2 cellular contexts compared by ENCODE assay signal in the genomic region with DNA sequence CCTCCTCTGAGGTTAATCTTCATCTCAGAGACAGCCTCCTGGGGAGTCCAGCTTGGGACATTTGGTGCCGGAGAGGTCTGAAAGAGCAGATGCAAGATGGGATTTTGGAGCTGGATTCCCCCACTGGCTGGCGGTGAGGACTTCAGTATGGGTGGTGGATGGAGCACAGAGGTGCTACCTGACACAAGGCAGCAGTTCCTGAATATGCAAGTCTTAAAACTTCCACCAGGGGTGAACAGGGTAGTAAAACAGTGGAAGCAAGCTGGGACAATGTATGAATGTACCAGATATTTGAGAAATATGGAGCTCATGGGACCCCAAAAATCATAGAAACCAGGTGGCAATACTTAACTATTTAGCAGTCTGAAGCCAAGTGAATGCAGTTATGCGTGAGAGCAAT.
TF ChIP-seq lines count a peak whose summit lies in the region.

No MANE protein-coding gene starts in this region.

TF ChIP-seq in GM23338, 12 proteins besides CTCF, POLR2A, EP300 and RAD21:
- no peak for TF ChIP-seq ZNF114 (CRISPR knock-in tag; IDR thresholded peaks at IDR 0.05)
- no peak for TF ChIP-seq EZH2phosphoT487 (IDR thresholded peaks at IDR 0.05; ENCODE audit: unreplicated experiment)
- TF ChIP-seq, protein P1, sequence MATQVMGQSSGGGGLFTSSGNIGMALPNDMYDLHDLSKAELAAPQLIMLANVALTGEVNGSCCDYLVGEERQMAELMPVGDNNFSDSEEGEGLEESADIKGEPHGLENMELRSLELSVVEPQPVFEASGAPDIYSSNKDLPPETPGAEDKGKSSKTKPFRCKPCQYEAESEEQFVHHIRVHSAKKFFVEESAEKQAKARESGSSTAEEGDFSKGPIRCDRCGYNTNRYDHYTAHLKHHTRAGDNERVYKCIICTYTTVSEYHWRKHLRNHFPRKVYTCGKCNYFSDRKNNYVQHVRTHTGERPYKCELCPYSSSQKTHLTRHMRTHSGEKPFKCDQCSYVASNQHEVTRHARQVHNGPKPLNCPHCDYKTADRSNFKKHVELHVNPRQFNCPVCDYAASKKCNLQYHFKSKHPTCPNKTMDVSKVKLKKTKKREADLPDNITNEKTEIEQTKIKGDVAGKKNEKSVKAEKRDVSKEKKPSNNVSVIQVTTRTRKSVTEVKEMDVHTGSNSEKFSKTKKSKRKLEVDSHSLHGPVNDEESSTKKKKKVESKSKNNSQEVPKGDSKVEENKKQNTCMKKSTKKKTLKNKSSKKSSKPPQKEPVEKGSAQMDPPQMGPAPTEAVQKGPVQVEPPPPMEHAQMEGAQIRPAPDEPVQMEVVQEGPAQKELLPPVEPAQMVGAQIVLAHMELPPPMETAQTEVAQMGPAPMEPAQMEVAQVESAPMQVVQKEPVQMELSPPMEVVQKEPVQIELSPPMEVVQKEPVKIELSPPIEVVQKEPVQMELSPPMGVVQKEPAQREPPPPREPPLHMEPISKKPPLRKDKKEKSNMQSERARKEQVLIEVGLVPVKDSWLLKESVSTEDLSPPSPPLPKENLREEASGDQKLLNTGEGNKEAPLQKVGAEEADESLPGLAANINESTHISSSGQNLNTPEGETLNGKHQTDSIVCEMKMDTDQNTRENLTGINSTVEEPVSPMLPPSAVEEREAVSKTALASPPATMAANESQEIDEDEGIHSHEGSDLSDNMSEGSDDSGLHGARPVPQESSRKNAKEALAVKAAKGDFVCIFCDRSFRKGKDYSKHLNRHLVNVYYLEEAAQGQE (IDR thresholded peaks at IDR 0.05; ENCODE audit: unreplicated experiment) = no peak
- TF ChIP-seq, protein P2, sequence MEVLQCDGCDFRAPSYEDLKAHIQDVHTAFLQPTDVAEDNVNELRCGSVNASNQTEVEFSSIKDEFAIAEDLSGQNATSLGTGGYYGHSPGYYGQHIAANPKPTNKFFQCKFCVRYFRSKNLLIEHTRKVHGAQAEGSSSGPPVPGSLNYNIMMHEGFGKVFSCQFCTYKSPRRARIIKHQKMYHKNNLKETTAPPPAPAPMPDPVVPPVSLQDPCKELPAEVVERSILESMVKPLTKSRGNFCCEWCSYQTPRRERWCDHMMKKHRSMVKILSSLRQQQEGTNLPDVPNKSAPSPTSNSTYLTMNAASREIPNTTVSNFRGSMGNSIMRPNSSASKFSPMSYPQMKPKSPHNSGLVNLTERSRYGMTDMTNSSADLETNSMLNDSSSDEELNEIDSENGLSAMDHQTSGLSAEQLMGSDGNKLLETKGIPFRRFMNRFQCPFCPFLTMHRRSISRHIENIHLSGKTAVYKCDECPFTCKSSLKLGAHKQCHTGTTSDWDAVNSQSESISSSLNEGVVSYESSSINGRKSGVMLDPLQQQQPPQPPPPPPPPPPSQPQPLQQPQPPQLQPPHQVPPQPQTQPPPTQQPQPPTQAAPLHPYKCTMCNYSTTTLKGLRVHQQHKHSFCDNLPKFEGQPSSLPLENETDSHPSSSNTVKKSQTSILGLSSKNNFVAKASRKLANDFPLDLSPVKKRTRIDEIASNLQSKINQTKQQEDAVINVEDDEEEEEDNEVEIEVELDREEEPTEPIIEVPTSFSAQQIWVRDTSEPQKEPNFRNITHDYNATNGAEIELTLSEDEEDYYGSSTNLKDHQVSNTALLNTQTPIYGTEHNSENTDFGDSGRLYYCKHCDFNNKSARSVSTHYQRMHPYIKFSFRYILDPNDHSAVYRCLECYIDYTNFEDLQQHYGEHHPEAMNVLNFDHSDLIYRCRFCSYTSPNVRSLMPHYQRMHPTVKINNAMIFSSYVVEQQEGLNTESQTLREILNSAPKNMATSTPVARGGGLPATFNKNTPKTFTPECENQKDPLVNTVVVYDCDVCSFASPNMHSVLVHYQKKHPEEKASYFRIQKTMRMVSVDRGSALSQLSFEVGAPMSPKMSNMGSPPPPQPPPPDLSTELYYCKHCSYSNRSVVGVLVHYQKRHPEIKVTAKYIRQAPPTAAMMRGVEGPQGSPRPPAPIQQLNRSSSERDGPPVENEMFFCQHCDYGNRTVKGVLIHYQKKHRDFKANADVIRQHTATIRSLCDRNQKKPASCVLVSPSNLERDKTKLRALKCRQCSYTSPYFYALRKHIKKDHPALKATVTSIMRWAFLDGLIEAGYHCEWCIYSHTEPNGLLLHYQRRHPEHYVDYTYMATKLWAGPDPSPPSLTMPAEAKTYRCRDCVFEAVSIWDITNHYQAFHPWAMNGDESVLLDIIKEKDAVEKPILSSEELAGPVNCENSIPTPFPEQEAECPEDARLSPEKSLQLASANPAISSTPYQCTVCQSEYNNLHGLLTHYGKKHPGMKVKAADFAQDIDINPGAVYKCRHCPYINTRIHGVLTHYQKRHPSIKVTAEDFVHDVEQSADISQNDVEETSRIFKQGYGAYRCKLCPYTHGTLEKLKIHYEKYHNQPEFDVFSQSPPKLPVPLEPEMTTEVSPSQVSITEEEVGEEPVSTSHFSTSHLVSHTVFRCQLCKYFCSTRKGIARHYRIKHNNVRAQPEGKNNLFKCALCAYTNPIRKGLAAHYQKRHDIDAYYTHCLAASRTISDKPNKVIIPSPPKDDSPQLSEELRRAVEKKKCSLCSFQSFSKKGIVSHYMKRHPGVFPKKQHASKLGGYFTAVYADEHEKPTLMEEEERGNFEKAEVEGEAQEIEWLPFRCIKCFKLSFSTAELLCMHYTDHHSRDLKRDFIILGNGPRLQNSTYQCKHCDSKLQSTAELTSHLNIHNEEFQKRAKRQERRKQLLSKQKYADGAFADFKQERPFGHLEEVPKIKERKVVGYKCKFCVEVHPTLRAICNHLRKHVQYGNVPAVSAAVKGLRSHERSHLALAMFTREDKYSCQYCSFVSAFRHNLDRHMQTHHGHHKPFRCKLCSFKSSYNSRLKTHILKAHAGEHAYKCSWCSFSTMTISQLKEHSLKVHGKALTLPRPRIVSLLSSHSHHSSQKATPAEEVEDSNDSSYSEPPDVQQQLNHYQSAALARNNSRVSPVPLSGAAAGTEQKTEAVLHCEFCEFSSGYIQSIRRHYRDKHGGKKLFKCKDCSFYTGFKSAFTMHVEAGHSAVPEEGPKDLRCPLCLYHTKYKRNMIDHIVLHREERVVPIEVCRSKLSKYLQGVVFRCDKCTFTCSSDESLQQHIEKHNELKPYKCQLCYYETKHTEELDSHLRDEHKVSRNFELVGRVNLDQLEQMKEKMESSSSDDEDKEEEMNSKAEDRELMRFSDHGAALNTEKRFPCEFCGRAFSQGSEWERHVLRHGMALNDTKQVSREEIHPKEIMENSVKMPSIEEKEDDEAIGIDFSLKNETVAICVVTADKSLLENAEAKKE (CRISPR knock-in tag; IDR thresholded peaks at IDR 0.05) = no peak
- no peak for TF ChIP-seq JUNB (IDR thresholded peaks at IDR 0.05; ENCODE audit: unreplicated experiment)
- TF ChIP-seq CREB1 (CRISPR knock-in tag; IDR thresholded peaks at IDR 0.05; ENCODE audit: low read depth) = no peak
- no peak for TF ChIP-seq EZH2 (IDR thresholded peaks at IDR 0.05; ENCODE audit: low read depth, unreplicated experiment)
- TF ChIP-seq NANOG (IDR thresholded peaks at IDR 0.05; ENCODE audit: borderline replicate concordance) = no peak
- TF ChIP-seq, protein P3, sequence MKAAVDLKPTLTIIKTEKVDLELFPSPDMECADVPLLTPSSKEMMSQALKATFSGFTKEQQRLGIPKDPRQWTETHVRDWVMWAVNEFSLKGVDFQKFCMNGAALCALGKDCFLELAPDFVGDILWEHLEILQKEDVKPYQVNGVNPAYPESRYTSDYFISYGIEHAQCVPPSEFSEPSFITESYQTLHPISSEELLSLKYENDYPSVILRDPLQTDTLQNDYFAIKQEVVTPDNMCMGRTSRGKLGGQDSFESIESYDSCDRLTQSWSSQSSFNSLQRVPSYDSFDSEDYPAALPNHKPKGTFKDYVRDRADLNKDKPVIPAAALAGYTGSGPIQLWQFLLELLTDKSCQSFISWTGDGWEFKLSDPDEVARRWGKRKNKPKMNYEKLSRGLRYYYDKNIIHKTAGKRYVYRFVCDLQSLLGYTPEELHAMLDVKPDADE (IDR thresholded peaks at IDR 0.05) = no peak
TF ChIP-seq in GM23338: peak in this region for 0.

TF ChIP-seq in K562, 482 proteins besides CTCF, POLR2A, EP300 and RAD21:
- TF ChIP-seq ZNF347 (CRISPR knock-in tag; IDR thresholded peaks at IDR 0.05; ENCODE audit: low read depth) (no peak), NR2F6 (CRISPR knock-in tag; IDR thresholded peaks at IDR 0.05) (no peak), DMBX1 (CRISPR knock-in tag; IDR thresholded peaks at IDR 0.05; ENCODE audit: borderline replicate concordance) (no peak), MCM3 (IDR thresholded peaks at IDR 0.05) (no peak), ELF1 (tag; IDR thresholded peaks at IDR 0.05) (no peak), TAL1 (IDR thresholded peaks at IDR 0.05) (no peak)
- TF ChIP-seq, protein P4, sequence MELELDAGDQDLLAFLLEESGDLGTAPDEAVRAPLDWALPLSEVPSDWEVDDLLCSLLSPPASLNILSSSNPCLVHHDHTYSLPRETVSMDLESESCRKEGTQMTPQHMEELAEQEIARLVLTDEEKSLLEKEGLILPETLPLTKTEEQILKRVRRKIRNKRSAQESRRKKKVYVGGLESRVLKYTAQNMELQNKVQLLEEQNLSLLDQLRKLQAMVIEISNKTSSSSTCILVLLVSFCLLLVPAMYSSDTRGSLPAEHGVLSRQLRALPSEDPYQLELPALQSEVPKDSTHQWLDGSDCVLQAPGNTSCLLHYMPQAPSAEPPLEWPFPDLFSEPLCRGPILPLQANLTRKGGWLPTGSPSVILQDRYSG (tag; conservative IDR thresholded peaks at IDR 0.05; ENCODE audit: low read depth) = no peak
- TF ChIP-seq, protein P5, sequence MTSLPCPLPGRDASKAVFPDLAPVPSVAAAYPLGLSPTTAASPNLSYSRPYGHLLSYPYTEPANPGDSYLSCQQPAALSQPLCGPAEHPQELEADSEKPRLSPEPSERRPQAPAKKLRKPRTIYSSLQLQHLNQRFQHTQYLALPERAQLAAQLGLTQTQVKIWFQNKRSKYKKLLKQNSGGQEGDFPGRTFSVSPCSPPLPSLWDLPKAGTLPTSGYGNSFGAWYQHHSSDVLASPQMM (CRISPR knock-in tag; IDR thresholded peaks at IDR 0.05) = no peak
- TF ChIP-seq, protein P6, sequence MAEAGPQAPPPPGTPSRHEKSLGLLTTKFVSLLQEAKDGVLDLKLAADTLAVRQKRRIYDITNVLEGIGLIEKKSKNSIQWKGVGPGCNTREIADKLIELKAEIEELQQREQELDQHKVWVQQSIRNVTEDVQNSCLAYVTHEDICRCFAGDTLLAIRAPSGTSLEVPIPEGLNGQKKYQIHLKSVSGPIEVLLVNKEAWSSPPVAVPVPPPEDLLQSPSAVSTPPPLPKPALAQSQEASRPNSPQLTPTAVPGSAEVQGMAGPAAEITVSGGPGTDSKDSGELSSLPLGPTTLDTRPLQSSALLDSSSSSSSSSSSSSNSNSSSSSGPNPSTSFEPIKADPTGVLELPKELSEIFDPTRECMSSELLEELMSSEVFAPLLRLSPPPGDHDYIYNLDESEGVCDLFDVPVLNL (CRISPR knock-in tag; IDR thresholded peaks at IDR 0.05; ENCODE audit: low read depth) = no peak
